In the genomic region with DNA sequence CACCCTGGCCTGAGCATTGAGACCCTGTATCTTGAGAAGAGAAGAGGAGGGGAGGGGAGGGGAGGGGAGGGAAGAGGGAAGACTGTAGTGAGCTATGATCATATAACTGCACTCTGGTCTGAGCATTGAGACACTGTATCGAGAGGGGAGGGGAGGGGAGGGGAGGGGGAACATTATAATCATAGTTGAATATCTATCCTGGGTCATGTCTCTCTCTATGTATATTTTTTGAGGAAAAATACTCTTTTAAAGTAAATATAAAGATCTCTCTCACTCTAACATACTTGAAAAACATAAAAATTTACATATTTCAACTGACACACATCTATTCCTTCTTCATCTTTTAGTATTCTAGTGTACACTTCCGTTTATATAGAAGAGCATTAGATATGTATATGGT, we compare ENCODE assay signal across 2 cellular contexts.
A peak's percentile ranks its signal among the peaks of the same experiment; 100 is the strongest.
TF ChIP-seq lines count a peak whose summit lies in the region.

No MANE protein-coding gene starts in this region.

TF ChIP-seq in HepG2, 621 proteins besides CTCF, POLR2A, EP300 and RAD21:
- TF ChIP-seq PCBP1 (IDR thresholded peaks at IDR 0.05; ENCODE audit: borderline replicate concordance, low read depth, low read length), result 0 out of 2 replicates have a peak, but pooled peaks have one; percentile 54
- TF ChIP-seq MIER3 (CRISPR knock-in tag; IDR thresholded peaks at IDR 0.05; ENCODE audit: borderline replicate concordance), result no peak
- peak; percentile 98 for TF ChIP-seq HNRNPK (IDR thresholded peaks at IDR 0.05; ENCODE audit: low read depth, low read length, poor library complexity, severe bottlenecking)
TF ChIP-seq in HepG2: peak in this region for 2.

TF ChIP-seq in K562, 482 proteins besides CTCF, POLR2A, EP300 and RAD21:
- TF ChIP-seq HNRNPK (IDR thresholded peaks at IDR 0.05; ENCODE audit: low read depth, low read length, poor library complexity, severe bottlenecking), result peak; percentile 93
- no peak for TF ChIP-seq MCM3 (IDR thresholded peaks at IDR 0.05)
